8 cellular contexts compared by ENCODE assay signal in the genomic region with DNA sequence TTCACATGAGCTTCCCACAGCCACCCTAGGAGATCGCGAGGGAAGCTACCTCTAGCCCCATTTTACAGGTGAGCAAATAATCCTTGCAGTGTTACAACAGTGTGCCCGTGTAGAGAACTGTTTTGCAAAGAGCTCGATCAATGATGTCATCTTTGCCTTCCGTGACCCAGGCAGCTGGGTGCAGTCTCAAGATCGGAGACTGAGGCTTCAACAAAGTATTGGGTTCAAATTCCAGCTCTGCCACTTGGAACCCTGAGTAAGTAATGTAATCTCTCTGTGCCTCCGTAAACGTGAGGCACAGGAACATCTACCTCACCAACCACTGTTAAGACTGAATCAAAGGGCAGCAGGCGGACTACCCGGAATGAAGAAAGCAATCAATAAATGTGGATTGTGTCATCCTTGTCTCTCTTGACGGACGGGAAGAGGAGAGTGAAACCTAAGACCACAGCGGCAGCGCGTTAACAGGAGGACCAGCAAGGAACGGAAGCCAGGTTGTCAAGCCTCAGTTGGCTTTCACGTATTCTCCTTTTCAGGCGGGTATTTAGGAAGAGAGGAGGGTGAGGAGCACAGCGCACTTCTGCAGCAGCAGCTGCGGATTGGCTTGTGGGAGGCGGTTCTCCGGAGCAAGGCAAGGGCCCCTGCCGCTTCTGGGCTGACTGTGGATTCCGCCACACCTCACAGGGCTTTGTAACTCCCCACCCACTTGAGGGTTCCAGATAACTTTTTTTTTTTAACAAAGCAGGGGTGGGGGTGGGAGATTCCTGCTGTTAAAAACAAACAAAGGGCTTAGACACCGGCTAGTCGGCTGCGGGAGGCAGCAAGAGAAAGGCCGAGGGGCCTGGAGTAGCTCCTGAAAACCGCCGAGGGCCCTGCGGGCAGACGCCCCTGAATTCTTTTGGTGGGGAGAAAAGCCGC. TPM values are rescaled to one million over a fixed set of nuclear protein-coding genes. Genes with fewer than 3 reads are reported as not detected.
DNase-seq lines count a peak whose midpoint lies in the region; ATAC-seq and TF ChIP-seq lines count a peak whose summit lies in the region.

No MANE protein-coding gene starts in this region.

- H3K36me3 Mint-ChIP-seq in Calu3 (ENCODE audit: insufficient read depth, unreplicated experiment) (peaks cover 54% of the 10 kb centered on the region), natural killer cell (no peaks in the 10 kb centered on the region)
- H3K36me3 Mint-ChIP-seq in dendritic cell treated with granulocyte-macrophage colony-stimulating factor and Interleukin-4, amounts not matched to agents 40 ng/mL and 50 ng/mL, for 4 days (ENCODE audit: low read depth), result peaks cover 6% of the 10 kb centered on the region

- H3K4me3 Mint-ChIP-seq in Calu3 (ENCODE audit: low read depth, unreplicated experiment) (peak overlapping the region; percentile 85), natural killer cell (peak overlapping the region; percentile 84)
- H3K4me3 Mint-ChIP-seq in dendritic cell treated with granulocyte-macrophage colony-stimulating factor and Interleukin-4, amounts not matched to agents 40 ng/mL and 50 ng/mL, for 4 days, result no peak overlapping the region

- H3K27me3 Mint-ChIP-seq in Calu3 (ENCODE audit: unreplicated experiment) (no peaks in the 10 kb centered on the region), natural killer cell (ENCODE audit: low read depth in 2 of 2) (no peaks in the 10 kb centered on the region)
- peaks cover 57% of the 10 kb centered on the region for H3K27me3 Mint-ChIP-seq in dendritic cell treated with granulocyte-macrophage colony-stimulating factor and Interleukin-4, amounts not matched to agents 40 ng/mL and 50 ng/mL, for 4 days

- intact Hi-C loops in Calu3 (cut with micrococcal nuclease; ENCODE audit: unreplicated experiment) (loop anchor here (1.0 to 10.0 kb wide), 4 partner anchors 16 to 241 kb away; no protein-coding TSS in a partner anchor), natural killer cell (cut with micrococcal nuclease) (loop anchor here (2.0 kb wide), 1 partner anchor 191 kb away; a partner anchor contains a TSS)
- intact Hi-C loops in dendritic cell treated with granulocyte-macrophage colony-stimulating factor and Interleukin-4, amounts not matched to agents 40 ng/mL and 50 ng/mL, for 4 days (cut with micrococcal nuclease), result no loop called here

- H3K4me1 Mint-ChIP-seq in Calu3 (ENCODE audit: low read depth, unreplicated experiment) (peaks cover 47% of the 10 kb centered on the region), natural killer cell (peaks cover 33 to 38% of the 10 kb centered on the region in 2 donors)
- H3K4me1 Mint-ChIP-seq in dendritic cell treated with granulocyte-macrophage colony-stimulating factor and Interleukin-4, amounts not matched to agents 40 ng/mL and 50 ng/mL, for 4 days (ENCODE audit: low read depth), result peaks cover 47% of the 10 kb centered on the region

- peak; percentile 67 for DNase-seq in Calu3
- peak; percentile 38 for DNase-seq in NCI-H774 (lab: John Stamatoyannopoulos, UW)
- DNase-seq in natural killer cell, result no peak
- no peak for DNase-seq in NCI-H1436 (lab: John Stamatoyannopoulos, UW)
- DNase-seq in AG08395 (ENCODE audit: low spot score), result no peak
- DNase-seq in RPMI8226, result no peak

- CTCF ChIA-PET in Calu3 (lab: Charles Lee), result interaction anchor here (1.0 to 3.0 kb wide), 5 partner anchors 15 to 43 kb away, joined by 3 to 14 read pairs (median 4); no protein-coding TSS in a partner anchor

- ATAC-seq in natural killer cell, result no peak
- no peak for ATAC-seq in HG03025 (IDR thresholded peaks at IDR 0.05; ENCODE audit: low FRiP score, unreplicated experiment)

- H3K9me3 Mint-ChIP-seq in Calu3 (ENCODE audit: low read depth, unreplicated experiment) (no peaks in the 10 kb centered on the region), natural killer cell (no peaks in the 10 kb centered on the region)
- no peaks in the 10 kb centered on the region for H3K9me3 Mint-ChIP-seq in dendritic cell treated with granulocyte-macrophage colony-stimulating factor and Interleukin-4, amounts not matched to agents 40 ng/mL and 50 ng/mL, for 4 days

- no TSS peak for BruUV-seq in Calu3 (replicated peaks; lab: Mats Ljungman, UMichigan)

- peak overlapping the region; percentile 80 for H3K27ac Mint-ChIP-seq in Calu3 (ENCODE audit: unreplicated experiment)
- H3K27ac Mint-ChIP-seq in dendritic cell treated with granulocyte-macrophage colony-stimulating factor and Interleukin-4, amounts not matched to agents 40 ng/mL and 50 ng/mL, for 4 days, result peak overlapping the region; percentile 82
- peak overlapping the region; percentile 60 to 65 for H3K27ac Mint-ChIP-seq in natural killer cell

- TF ChIP-seq CTCF in Calu3 (IDR thresholded peaks at IDR 0.05; ENCODE audit: unreplicated experiment), result no peak
- TF ChIP-seq CTCF in natural killer cell (IDR thresholded peaks at IDR 0.05), result no peak

RNA-seq across cellular contexts. Expression of a gene that starts 1.5 kb away (rescaled TPM):
- 121 and 147 TPM in 2 replicates for total RNA-seq in Calu3 (2022)
- total RNA-seq in natural killer cell, result 10 to 100 TPM; 47.1 to 72.6 (median 63.0) TPM

Comparison
In these comparisons a context has a peak if more than half of its experiments do, and no peak if none do; other contexts are left out.
1. DNase-seq: peak in Calu3 (single experiment) and NCI-H774 (single experiment); none in natural killer cell (single experiment), NCI-H1436 (single experiment), AG08395 (single experiment) and RPMI8226 (single experiment).
2. Peak in every context shown above with its lines, with median percentiles within 50 percentile points of each other: H3K27ac Mint-ChIP-seq.